In the genomic region with DNA sequence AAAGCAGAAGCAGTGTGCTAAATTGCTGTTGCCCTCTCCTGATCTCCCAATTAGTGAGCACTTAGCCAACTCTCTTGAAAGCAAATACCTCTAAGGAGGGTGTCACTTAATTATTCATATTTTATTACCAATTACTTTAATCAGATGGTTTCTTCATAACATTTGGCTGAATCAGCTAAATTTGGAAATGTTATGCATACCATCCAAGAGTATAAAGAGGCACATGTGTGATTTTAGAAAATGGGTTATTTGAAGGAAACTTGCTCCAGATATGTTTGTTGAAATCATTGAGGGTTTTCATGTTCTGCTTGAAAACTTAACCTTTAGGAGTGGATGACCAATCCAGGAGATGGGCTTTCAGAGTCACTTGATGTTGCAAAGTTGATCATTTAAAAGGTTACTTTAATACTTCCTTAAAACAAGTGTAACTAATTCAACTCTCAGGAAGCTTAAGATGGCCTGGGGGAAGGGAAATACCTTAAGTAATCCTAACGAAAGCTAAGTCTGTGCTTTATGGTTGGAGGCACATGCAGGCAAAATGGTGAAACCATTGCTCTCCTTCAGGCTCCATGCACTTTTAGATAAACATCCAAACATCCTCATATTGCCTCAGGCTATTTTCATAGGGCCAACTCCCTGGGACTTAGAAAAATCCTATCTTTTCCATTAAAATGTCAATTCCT, we compare ENCODE assay signal across 1 cellular context.
TF ChIP-seq lines count a peak whose summit lies in the region.

No MANE protein-coding gene starts in this region.

TF ChIP-seq in A549, 52 proteins besides CTCF, POLR2A, EP300 and RAD21:
- TF ChIP-seq, protein P1, sequence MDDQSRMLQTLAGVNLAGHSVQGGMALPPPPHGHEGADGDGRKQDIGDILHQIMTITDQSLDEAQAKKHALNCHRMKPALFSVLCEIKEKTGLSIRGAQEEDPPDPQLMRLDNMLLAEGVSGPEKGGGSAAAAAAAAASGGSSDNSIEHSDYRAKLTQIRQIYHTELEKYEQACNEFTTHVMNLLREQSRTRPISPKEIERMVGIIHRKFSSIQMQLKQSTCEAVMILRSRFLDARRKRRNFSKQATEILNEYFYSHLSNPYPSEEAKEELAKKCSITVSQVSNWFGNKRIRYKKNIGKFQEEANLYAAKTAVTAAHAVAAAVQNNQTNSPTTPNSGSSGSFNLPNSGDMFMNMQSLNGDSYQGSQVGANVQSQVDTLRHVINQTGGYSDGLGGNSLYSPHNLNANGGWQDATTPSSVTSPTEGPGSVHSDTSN (IDR thresholded peaks at IDR 0.05) = no peak
- TF ChIP-seq NPAS2 (CRISPR knock-in tag; IDR thresholded peaks at IDR 0.05; ENCODE audit: borderline replicate concordance) = no peak
- TF ChIP-seq, protein P2, sequence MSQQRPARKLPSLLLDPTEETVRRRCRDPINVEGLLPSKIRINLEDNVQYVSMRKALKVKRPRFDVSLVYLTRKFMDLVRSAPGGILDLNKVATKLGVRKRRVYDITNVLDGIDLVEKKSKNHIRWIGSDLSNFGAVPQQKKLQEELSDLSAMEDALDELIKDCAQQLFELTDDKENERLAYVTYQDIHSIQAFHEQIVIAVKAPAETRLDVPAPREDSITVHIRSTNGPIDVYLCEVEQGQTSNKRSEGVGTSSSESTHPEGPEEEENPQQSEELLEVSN (IDR thresholded peaks at IDR 0.05; ENCODE audit: borderline replicate concordance, low read depth) = no peak
- TF ChIP-seq MAFK (IDR thresholded peaks at IDR 0.05; ENCODE audit: partially characterized antibody) = peak; percentile 66
- no peak for TF ChIP-seq BHLHE40 (IDR thresholded peaks at IDR 0.05; ENCODE audit: low read depth, low read length)
